Comparison of ENCODE assay signal across 20 cellular contexts in genomic region chr9:79698988-79699387, GRCh38.
"Had no signal": no experiment of that assay in that cellular context is flagged by ENCODE, and none has a peak within 500 bp of the region (broad histone marks: within the 10 kb centered on the region; RNA-seq: fewer than 3 reads in every experiment).

No MANE protein-coding gene starts in this region.

- H3K9me3 Mint-ChIP-seq: mesothelial cell of epicardium; naive B cell; natural killer cell; nephron progenitor cell; neural progenitor cell; stimulated activated memory B cell treated with anti-CD40 and anti-IgM and Interleukin-4, amounts not matched to agents 10 μg/mL and 1 μg/mL and 100 μg/mL, for 72 hours; type B pancreatic cell had no signal

- H3K27me3 Mint-ChIP-seq: naive B cell; stimulated activated memory B cell treated with anti-CD40 and anti-IgM and Interleukin-4, amounts not matched to agents 10 μg/mL and 1 μg/mL and 100 μg/mL, for 72 hours; type B pancreatic cell had no signal

- DNase-seq: islet precursor cell; left ventricle myocardium inferior; mesendoderm; naive B cell; natural killer cell; nephron progenitor cell; ovary; right lobe of liver; stimulated activated CD4-positive, alpha-beta T cell treated with anti-CD3 and anti-CD28 coated beads, Interleukin-1b, Interleukin-23, amount 100 ng/mL, for 48 hours; stimulated activated CD4-positive, alpha-beta T cell treated with anti-CD3 and anti-CD28 coated beads, Interleukin-2, amount 100 ng/mL, for 48 hours; stimulated activated CD4-positive, alpha-beta T cell treated with anti-CD3 and anti-CD28 coated beads, Interleukin-4, amount 100 ng/mL, for 4 hours; stimulated activated CD8-positive, alpha-beta memory T cell treated with anti-CD3 and anti-CD28 coated beads, Interleukin-4, amount 100 ng/mL, for 48 hours; stimulated activated naive CD4-positive, alpha-beta T cell treated with Interleukin-2 at 50 U/mL for 16 hours; substantia nigra; uterus had no signal

- H3K36me3 Mint-ChIP-seq: natural killer cell had no signal

- H3K4me3 Mint-ChIP-seq: mesothelial cell of epicardium; natural killer cell; nephron progenitor cell; neural progenitor cell; stimulated activated memory B cell treated with anti-CD40 and anti-IgM and Interleukin-4, amounts not matched to agents 10 μg/mL and 1 μg/mL and 100 μg/mL, for 72 hours; type B pancreatic cell had no signal

- H3K27ac Mint-ChIP-seq: mesothelial cell of epicardium; natural killer cell; nephron progenitor cell; neural progenitor cell; progenitor cell of endocrine pancreas; stimulated activated memory B cell treated with anti-CD40 and anti-IgM and Interleukin-4, amounts not matched to agents 10 μg/mL and 1 μg/mL and 100 μg/mL, for 72 hours; type B pancreatic cell had no signal

- ATAC-seq: natural killer cell; right lobe of liver; stimulated activated memory B cell treated with anti-CD40 and anti-IgM and Interleukin-4, amounts not matched to agents 10 μg/mL and 1 μg/mL and 100 μg/mL, for 72 hours had no signal
